ENCODE assay signal across 8 cellular contexts in the genomic region with DNA sequence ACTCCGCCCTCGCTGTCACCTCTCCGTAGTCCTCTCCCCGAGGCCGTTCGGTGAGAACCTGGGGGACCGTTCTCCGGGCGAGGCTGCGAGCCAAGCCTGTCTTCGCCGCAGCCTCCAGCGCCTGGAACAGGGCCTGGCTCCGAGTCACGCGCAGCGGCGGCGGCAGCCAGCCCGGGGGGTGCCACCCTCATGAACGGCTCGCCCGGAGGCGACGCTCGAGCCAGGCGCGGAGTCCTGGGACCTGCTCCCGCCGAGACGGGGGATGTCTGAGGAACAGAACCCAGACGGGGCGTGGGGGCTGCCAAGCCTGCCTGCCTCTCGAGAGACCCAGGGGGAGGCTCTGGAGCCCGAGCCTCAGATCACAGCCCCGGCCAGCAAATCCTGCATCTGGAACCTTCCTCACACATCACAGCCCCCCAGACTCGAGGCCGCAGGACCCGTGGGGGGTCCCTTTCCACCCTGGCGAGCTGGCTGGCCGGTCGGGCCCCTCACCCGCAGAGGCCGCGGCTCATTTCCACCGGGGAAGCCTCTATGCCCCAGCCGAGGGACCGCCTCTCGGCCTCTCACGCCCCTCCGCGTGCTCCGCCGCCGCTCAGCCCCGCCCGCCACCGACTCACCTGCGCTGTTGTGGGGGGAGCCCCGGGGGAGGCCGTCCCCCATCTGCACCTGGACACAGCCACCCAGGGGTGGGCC. TPM values are rescaled to one million over a fixed set of nuclear protein-coding genes. Genes with fewer than 3 reads are reported as not detected.
DNase-seq lines count a peak whose midpoint lies in the region; ATAC-seq and TF ChIP-seq lines count a peak whose summit lies in the region.

No MANE protein-coding gene starts in this region.

- DNase-seq in HL-60 (ENCODE audit: low read depth in 1 of 2, low spot score in 1 of 2) (no peak), left ventricle myocardium superior (peak; percentile 82), NCI-H69 (lab: John Stamatoyannopoulos, UW) (no peak), occipital lobe (lab: John Stamatoyannopoulos, UW) (no peak), NCI-H2227 treated with DMSO at 0.1 percent for 48 hours (lab: John Stamatoyannopoulos, UW) (no peak)

- peaks cover 5% of the 10 kb centered on the region for H3K4me1 Mint-ChIP-seq in activated T-helper 17 cell treated with anti-CD3 and anti-CD28 coated beads, Interleukin-2, amount 50 U/mL, for 72 hours

- H3K9me3 ChIP-seq in skeletal muscle satellite cell (replicated peaks; ENCODE audit: low read length) = no peaks in the 10 kb centered on the region

- peak overlapping the region; percentile 80 for H3K4me2 ChIP-seq in skeletal muscle satellite cell (ENCODE audit: low read length)

- H3K4me1 ChIP-seq in skeletal muscle satellite cell (ENCODE audit: control insufficient read depth, insufficient read depth, low read length) = peaks cover 12% of the 10 kb centered on the region

- TF ChIP-seq CTCF in HL-60 (IDR thresholded peaks at IDR 0.05; ENCODE audit: insufficient read depth, low read length) = no peak

- H3K4me3 ChIP-seq in HL-60 (replicated peaks; ENCODE audit: insufficient read depth, low read length) (0 out of 2 replicates have a peak overlapping the region, but pooled peaks have one; percentile 4), skeletal muscle satellite cell (ENCODE audit: low read length) (peak overlapping the region; percentile 59)

- no peaks in the 10 kb centered on the region for H3K9me3 Mint-ChIP-seq in activated T-helper 17 cell treated with anti-CD3 and anti-CD28 coated beads, Interleukin-2, amount 50 U/mL, for 72 hours

- peak overlapping the region; percentile 50 for H3K4me3 Mint-ChIP-seq in activated T-helper 17 cell treated with anti-CD3 and anti-CD28 coated beads, Interleukin-2, amount 50 U/mL, for 72 hours

- H3K36me3 ChIP-seq in skeletal muscle satellite cell (ENCODE audit: insufficient read depth, low read length) = peaks cover 14% of the 10 kb centered on the region

- H3K27me3 ChIP-seq in HL-60 (ENCODE audit: insufficient read depth, poor library complexity, severe bottlenecking) = peaks cover 45% of the 10 kb centered on the region
- peaks cover 52% of the 10 kb centered on the region for H3K27me3 ChIP-seq in skeletal muscle satellite cell (ENCODE audit: control insufficient read depth, insufficient read depth, low read length)

- ATAC-seq in activated T-helper 17 cell treated with anti-CD3 and anti-CD28 coated beads, Interleukin-2, amount 50 U/mL, for 72 hours (replicated peaks) = peak; percentile 11
- ATAC-seq in left ventricle myocardium superior (peak; percentile 78), GM21381 (IDR thresholded peaks at IDR 0.05; ENCODE audit: unreplicated experiment) (no peak)

- no peak overlapping the region for H3K27ac Mint-ChIP-seq in activated T-helper 17 cell treated with anti-CD3 and anti-CD28 coated beads, Interleukin-2, amount 50 U/mL, for 72 hours

- peaks cover 21% of the 10 kb centered on the region for H3K36me3 Mint-ChIP-seq in activated T-helper 17 cell treated with anti-CD3 and anti-CD28 coated beads, Interleukin-2, amount 50 U/mL, for 72 hours (ENCODE audit: low read depth)

- no peak overlapping the region for H3K9ac ChIP-seq in skeletal muscle satellite cell (ENCODE audit: low read depth, low read length)

- H3K27me3 Mint-ChIP-seq in activated T-helper 17 cell treated with anti-CD3 and anti-CD28 coated beads, Interleukin-2, amount 50 U/mL, for 72 hours = peaks cover 22% of the 10 kb centered on the region

- intact Hi-C loops in left ventricle myocardium superior (cut with micrococcal nuclease) = no loop called here

- no peak overlapping the region for H3K27ac ChIP-seq in HL-60 (replicated peaks)

RNA-seq across cellular contexts. Expression of gene SHISA8, which starts 4.1 kb away (rescaled TPM):
- total RNA-seq in activated T-helper 17 cell treated with anti-CD3 and anti-CD28 coated beads, Interleukin-2, amount 50 U/mL, for 72 hours = 1 to 10 TPM in 1 of 2 donors, not detected in 1; 2.8 TPM
- total RNA-seq in left ventricle myocardium superior = 10.2 TPM
- total RNA-seq in skeletal muscle satellite cell (2012; rRNA removed) = not detected in 2 replicates
- total RNA-seq in occipital lobe = not detected

RNA-seq across cellular contexts. Expression of gene TNFRSF13C, which starts 15.9 kb away (rescaled TPM):
- 1 to 10 TPM; 2.7 to 7.7 TPM for total RNA-seq in activated T-helper 17 cell treated with anti-CD3 and anti-CD28 coated beads, Interleukin-2, amount 50 U/mL, for 72 hours
- total RNA-seq in left ventricle myocardium superior (1.6 TPM), occipital lobe (0.31 TPM)
- under 0.01 TPM in 2 replicates for total RNA-seq in skeletal muscle satellite cell (2012; rRNA removed)

RNA-seq across cellular contexts. Expression of gene CENPM, which starts 36.2 kb away (rescaled TPM):
- 10 to 100 TPM; 62.3 to 90.5 TPM for total RNA-seq in activated T-helper 17 cell treated with anti-CD3 and anti-CD28 coated beads, Interleukin-2, amount 50 U/mL, for 72 hours
- total RNA-seq in left ventricle myocardium superior (0.52 TPM), occipital lobe (1.6 TPM)
- total RNA-seq in skeletal muscle satellite cell (2012; rRNA removed) = 12.4 and 14.9 TPM in 2 replicates

RNA-seq across cellular contexts. Expression of gene SEPTIN3, which starts 58.5 kb away (rescaled TPM):
- total RNA-seq in activated T-helper 17 cell treated with anti-CD3 and anti-CD28 coated beads, Interleukin-2, amount 50 U/mL, for 72 hours = 1 to 10 TPM; 2.1 to 4.1 TPM
- 0.22 TPM for total RNA-seq in left ventricle myocardium superior
- total RNA-seq in skeletal muscle satellite cell (2012; rRNA removed) = under 0.01 TPM in 1 of 2 replicates, not detected in the other
- total RNA-seq in occipital lobe = 130 TPM

Comparison
In these comparisons a context has a peak if more than half of its experiments do, and no peak if none do; other contexts are left out.
1. RNA of gene CENPM, which starts 36.2 kb away (total RNA-seq): 62.3 to 90.5 TPM in activated T-helper 17 cell treated with anti-CD3 and anti-CD28 coated beads, Interleukin-2, amount 50 U/mL, for 72 hours; 1.6 TPM in occipital lobe (single experiment) and 0.52 TPM in left ventricle myocardium superior (single experiment); every median in the first group is over 10 times any median in the second.